2 cellular contexts compared by ENCODE assay signal in genomic region chr15:55383687-55384086, GRCh38.
A peak's percentile ranks its signal among the peaks of the same experiment; 100 is the strongest.
TF ChIP-seq lines count a peak whose summit lies in the region.

No MANE protein-coding gene starts in this region.

TF ChIP-seq in A549, 52 proteins besides CTCF, POLR2A, EP300 and RAD21:
- TF ChIP-seq ATOH8 (CRISPR knock-in tag; IDR thresholded peaks at IDR 0.05; ENCODE audit: low read depth) (no peak), MAFK (IDR thresholded peaks at IDR 0.05; ENCODE audit: partially characterized antibody) (peak; percentile 80)

TF ChIP-seq in K562, 482 proteins besides CTCF, POLR2A, EP300 and RAD21:
- no peak for TF ChIP-seq TSHZ1 (CRISPR knock-in tag; IDR thresholded peaks at IDR 0.05)
- 0 out of 2 replicates have a peak, but pooled peaks have one; percentile 27 for TF ChIP-seq MAFF (IDR thresholded peaks at IDR 0.05; ENCODE audit: low read length)
- TF ChIP-seq TAF7 (tag; IDR thresholded peaks at IDR 0.05), result no peak
- TF ChIP-seq MAFG (tag; conservative IDR thresholded peaks at IDR 0.05), result peak; percentile 36; the same call in 1 of the 2 replicates
- no peak for TF ChIP-seq ZNF830 (CRISPR knock-in tag; IDR thresholded peaks at IDR 0.05)
- no peak for TF ChIP-seq ZFX (CRISPR knock-in tag; IDR thresholded peaks at IDR 0.05)
- TF ChIP-seq ZNF146 (CRISPR knock-in tag; IDR thresholded peaks at IDR 0.05; ENCODE audit: unreplicated experiment), result no peak
- peak; percentile 70 for TF ChIP-seq ZNF316 (IDR thresholded peaks at IDR 0.05)
- no peak for TF ChIP-seq RBM39 (optimal IDR thresholded peaks at IDR 0.05; ENCODE audit: low read depth, low read length)
- no peak for TF ChIP-seq CGGBP1 (CRISPR knock-in tag; IDR thresholded peaks at IDR 0.05)
- no peak for TF ChIP-seq BRF2 (IDR thresholded peaks at IDR 0.05; ENCODE audit: borderline replicate concordance, insufficient read depth, insufficient read length)
- no peak for TF ChIP-seq MEF2D (tag; conservative IDR thresholded peaks at IDR 0.05; ENCODE audit: low read depth)
- TF ChIP-seq MAFK (IDR thresholded peaks at IDR 0.05; ENCODE audit: low read length), result peak; percentile 26; the same call in 1 of the 2 replicates
- no peak for TF ChIP-seq ZNF232 (CRISPR knock-in tag; IDR thresholded peaks at IDR 0.05)
- TF ChIP-seq C11orf30 (IDR thresholded peaks at IDR 0.05; ENCODE audit: low read depth), result peak; percentile 29; the same call in 1 of the 2 replicates
- TF ChIP-seq SLC30A9 (CRISPR knock-in tag; IDR thresholded peaks at IDR 0.05), result no peak
- TF ChIP-seq MITF (IDR thresholded peaks at IDR 0.05), result no peak
